In the genomic region with DNA sequence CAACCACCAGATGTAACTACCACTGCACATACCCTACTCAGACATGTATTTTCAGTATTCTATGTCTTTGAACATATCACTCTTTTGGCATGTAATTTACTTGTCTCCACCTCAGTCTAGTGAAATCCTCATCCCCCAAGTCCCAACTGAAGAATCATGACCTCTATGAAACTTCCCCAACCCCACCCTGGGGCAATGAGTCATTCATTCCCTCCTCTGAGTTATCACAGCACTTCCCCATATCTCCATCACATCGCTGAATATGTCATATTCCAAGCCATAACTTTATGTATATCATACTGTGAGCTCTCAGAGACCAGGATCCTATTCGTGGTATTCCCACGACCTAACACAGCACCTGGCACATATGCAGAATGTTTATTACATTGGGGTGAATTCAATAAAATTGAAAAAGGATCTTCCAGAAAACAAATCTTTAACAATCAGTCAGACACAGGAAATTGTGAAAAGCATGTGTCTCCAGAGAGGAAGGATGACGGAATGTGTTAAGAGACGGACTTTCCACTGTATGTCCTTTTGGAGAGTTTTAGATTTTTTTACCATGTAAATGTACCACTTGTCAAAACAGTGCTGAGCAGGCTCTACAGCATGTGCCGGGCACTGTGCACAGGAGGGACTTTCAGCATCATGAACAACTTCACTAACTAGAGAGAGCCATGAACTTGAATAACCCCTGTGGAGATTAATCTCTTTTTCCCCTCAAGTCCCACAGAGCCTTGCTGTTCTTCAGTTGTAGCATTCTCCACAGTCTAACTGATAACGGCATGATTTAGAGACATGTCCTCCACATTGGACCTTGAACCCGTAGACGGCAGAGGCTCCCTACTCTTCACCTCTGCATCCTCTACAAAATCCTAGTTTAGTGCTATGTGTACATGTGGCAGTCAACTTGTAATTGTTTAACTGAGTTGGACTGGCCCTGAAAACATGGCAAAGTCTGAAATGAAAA, we compare ENCODE assay signal across 17 cellular contexts.
DNase-seq lines count a peak whose midpoint lies in the region; ATAC-seq and TF ChIP-seq lines count a peak whose summit lies in the region.
"Had no signal": no experiment of that assay in that cellular context is flagged by ENCODE, and none has a peak within 500 bp of the region (broad histone marks: within the 10 kb centered on the region; RNA-seq: fewer than 3 reads in every experiment).

No MANE protein-coding gene starts in this region.

- no peaks in the 10 kb centered on the region for H3K9me3 ChIP-seq in Karpas-422 (ENCODE audit: low read length)
- H3K9me3 ChIP-seq in left lung, result no peaks in the 10 kb centered on the region
- H3K9me3 ChIP-seq in HAP-1, result no peaks in the 10 kb centered on the region
- H3K9me3 ChIP-seq: SJCRH30, vagina had no signal

- H3K4me1 ChIP-seq in Karpas-422 (ENCODE audit: low read length) (no peaks in the 10 kb centered on the region), left lung (no peaks in the 10 kb centered on the region), HAP-1 (no peaks in the 10 kb centered on the region)
- H3K4me1 ChIP-seq: SJCRH30, vagina had no signal

- no peak overlapping the region for H2AFZ ChIP-seq in Karpas-422 (ENCODE audit: low read length)

- in situ Hi-C loops in HAP-1 (cut with MboI; ENCODE audit: low sequenced_read_pairs), result no loop called here

- H3K36me3 ChIP-seq in Karpas-422 (ENCODE audit: insufficient read depth, low read length), result no peaks in the 10 kb centered on the region
- no peaks in the 10 kb centered on the region for H3K36me3 ChIP-seq in left lung
- H3K36me3 ChIP-seq in HAP-1 (replicated peaks), result no peaks in the 10 kb centered on the region
- H3K36me3 ChIP-seq: SJCRH30, vagina had no signal

- no peak overlapping the region for H3K9ac ChIP-seq in Karpas-422 (ENCODE audit: low read length)

- H3K27me3 ChIP-seq in Karpas-422 (ENCODE audit: low read length), result no peaks in the 10 kb centered on the region
- H3K27me3 ChIP-seq in left lung, result no peaks in the 10 kb centered on the region
- no peaks in the 10 kb centered on the region for H3K27me3 ChIP-seq in HAP-1 (ENCODE audit: low read depth)
- H3K27me3 ChIP-seq: SJCRH30, vagina had no signal

- TF ChIP-seq CTCF in cardiac fibroblast (IDR thresholded peaks at IDR 0.05; ENCODE audit: low read depth, low read length) (no peak), left lung (IDR thresholded peaks at IDR 0.05) (no peak)

- DNase-seq in A172 (ENCODE audit: low spot score), result peak; percentile 37
- peak; percentile 11 for DNase-seq in Karpas-422
- DNase-seq in cardiac fibroblast (ENCODE audit: low read depth in 2 of 2), result peak; percentile 52 to 80
- DNase-seq in left lung, result no peak
- no peak for DNase-seq in activated effector memory CD4-positive, alpha-beta T cell treated with anti-CD3 and anti-CD28 coated beads, Interleukin-2, amount 50 U/mL, for 16 hours
- no peak for DNase-seq in activated T-cell treated with anti-CD3 and anti-CD28 coated beads, Interleukin-2, amount 50 U/mL, for 1 hour
- DNase-seq in T1000 (lab: John Stamatoyannopoulos, UW), result no peak
- DNase-seq in HAP-1 (ENCODE audit: low spot score in 2 of 2), result no peak
- DNase-seq: DMS53; GOT3; NCI-H526 treated with DMSO at 0.1 percent for 48 hours; SJCRH30; stimulated activated CD4-positive, alpha-beta T cell treated with anti-CD3 and anti-CD28 coated beads, Interleukin-15, amount 100 ng/mL, for 24 hours had no signal

- no peaks in the 10 kb centered on the region for H3K79me2 ChIP-seq in Karpas-422 (ENCODE audit: low read length)

- H3K4me2 ChIP-seq in Karpas-422 (ENCODE audit: low read depth, low read length, poor library complexity, severe bottlenecking), result no peak overlapping the region

- peak; percentile 48 for ATAC-seq in left lung
- ATAC-seq: GM12878, left lobe of liver, WTC11 had no signal

- H3K27ac ChIP-seq in Karpas-422 (ENCODE audit: low read length) (no peak overlapping the region), left lung (no peak overlapping the region)
- H3K27ac ChIP-seq: SJCRH30, vagina had no signal

- intact Hi-C loops in left lung (cut with DNase I), result no loop called here

- no peaks in the 10 kb centered on the region for H3K9me2 ChIP-seq in Karpas-422 (replicated peaks; ENCODE audit: insufficient read depth, low read length)

- H3K4me3 ChIP-seq in Karpas-422 (ENCODE audit: low read length) (no peak overlapping the region), cardiac fibroblast (replicated peaks in 1 of 2; ENCODE audit: low read depth in 2 of 2, low read length in 2 of 2) (no peak overlapping the region), left lung (no peak overlapping the region), HAP-1 (no peak overlapping the region)
- H3K4me3 ChIP-seq: GM12878, SJCRH30, vagina had no signal

- H4K20me1 ChIP-seq in Karpas-422 (ENCODE audit: insufficient read depth, low read depth, low read length), result no peaks in the 10 kb centered on the region

Comparison
In these comparisons a context has a peak if more than half of its experiments do, and no peak if none do; other contexts are left out.
1. DNase-seq: peak in A172 (single experiment), Karpas-422 (single experiment) and cardiac fibroblast (2 of 2); none in left lung (0 of 2), activated effector memory CD4-positive, alpha-beta T cell treated with anti-CD3 and anti-CD28 coated beads, Interleukin-2, amount 50 U/mL, for 16 hours (single experiment), activated T-cell treated with anti-CD3 and anti-CD28 coated beads, Interleukin-2, amount 50 U/mL, for 1 hour (single experiment), T1000 (single experiment) and HAP-1 (0 of 2).